ENCODE assay signal across 9 cellular contexts in the genomic region with DNA sequence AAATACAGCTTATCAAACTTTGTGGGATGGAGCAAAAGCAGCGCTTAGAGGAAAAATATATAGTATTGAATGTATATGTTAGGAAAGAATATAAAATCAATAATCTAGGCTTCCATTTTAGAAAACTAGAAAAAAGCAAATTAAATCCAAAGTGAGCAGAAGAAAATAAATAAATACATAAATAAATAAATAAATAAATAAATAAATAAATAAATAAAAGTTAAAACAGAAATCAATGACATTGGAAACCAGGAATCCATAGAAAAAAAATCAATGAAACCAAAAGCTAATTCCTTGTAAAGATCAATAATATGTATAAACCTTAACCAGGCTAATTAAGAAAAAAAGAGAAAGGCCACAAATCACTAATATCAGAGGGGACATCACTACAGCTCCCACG.
"Had no signal": no experiment of that assay in that cellular context is flagged by ENCODE, and none has a peak within 500 bp of the region (broad histone marks: within the 10 kb centered on the region; RNA-seq: fewer than 3 reads in every experiment).

No MANE protein-coding gene starts in this region.

- ATAC-seq: HCT116, K562 had no signal

- H3K9ac ChIP-seq: GM23248 had no signal

- FAIRE-seq: HTR-8/SVneo, K562 had no signal

- DNase-seq: GM23248, GOT3, H7, IMR-90, KG1 had no signal

- H3K36me3 ChIP-seq: HAP-1 had no signal

- H3K27ac ChIP-seq: GM23248 had no signal

- H3K4me1 ChIP-seq: HAP-1 had no signal

- H3K9me3 ChIP-seq: HAP-1 had no signal

- H3K4me3 ChIP-seq: GM23248, HAP-1, K562 had no signal
